12 cellular contexts compared by ENCODE assay signal in genomic region chr5:146345578-146346366, GRCh38. TPM values are rescaled to one million over a fixed set of nuclear protein-coding genes. Genes with fewer than 3 reads are reported as not detected.
DNase-seq lines count a peak whose midpoint lies in the region; ATAC-seq and TF ChIP-seq lines count a peak whose summit lies in the region.
"Had no signal": no experiment of that assay in that cellular context is flagged by ENCODE, and none has a peak within 500 bp of the region (broad histone marks: within the 10 kb centered on the region; RNA-seq: fewer than 3 reads in every experiment).

No MANE protein-coding gene starts in this region.

- TF ChIP-seq CTCF in WTC11 (IDR thresholded peaks at IDR 0.05): no peak
- no peak for TF ChIP-seq CTCF in sigmoid colon (IDR thresholded peaks at IDR 0.05)
- TF ChIP-seq CTCF in prostate gland (IDR thresholded peaks at IDR 0.05): no peak

- CTCF ChIA-PET in WTC11 (lab: Charles Lee): interaction anchor here (1.0 to 2.0 kb wide), 3 partner anchors 45 to 101 kb away, joined by 4 to 6 read pairs (median 6); no protein-coding TSS in a partner anchor

- H3K9me3 ChIP-seq in sigmoid colon (no peaks in the 10 kb centered on the region), prostate gland (no peaks in the 10 kb centered on the region)

- POLR2A ChIA-PET in WTC11 (lab: Charles Lee): interaction anchor here (0.5 kb wide), 1 partner anchor 200 kb away, joined by 3 read pairs; no protein-coding TSS in a partner anchor

- H3K4me3 ChIP-seq in sigmoid colon (no peak overlapping the region), prostate gland (no peak overlapping the region)

- TF ChIP-seq EP300 in sigmoid colon (IDR thresholded peaks at IDR 0.05): no peak

- intact Hi-C loops in sigmoid colon (cut with DNase I) (no loop called here), prostate gland (cut with DNase I) (no loop called here)

- DNase-seq in NCI-H82 (lab: John Stamatoyannopoulos, UW): peak; percentile 20
- no peak for DNase-seq in NCI-H82 treated with DMSO at 0.1 percent for 48 hours (lab: John Stamatoyannopoulos, UW; ENCODE audit: unreplicated experiment)
- peak; percentile 68 for DNase-seq in WTC11 (ENCODE audit: low spot score)
- peak; percentile 52 for DNase-seq in iPS-NIHi11 (ENCODE audit: low spot score)
- no peak for DNase-seq in stimulated activated effector memory CD8-positive, alpha-beta T cell treated with anti-CD3 and anti-CD28 coated beads, Interleukin-12 subunit alpha, Interleukin-12 subunit beta, amount 100 ng/mL, for 72 hours (ENCODE audit: low spot score in 2 of 2)
- no peak for DNase-seq in sigmoid colon
- no peak for DNase-seq in pons (ENCODE audit: low spot score)
- DNase-seq in prostate gland (ENCODE audit: low spot score): no peak
- DNase-seq: GDM1, left cardiac atrium, SW 1271 had no signal

- H3K4me1 ChIP-seq in sigmoid colon (peaks cover 0 to 20% (median 12%) of the 10 kb centered on the region in 4 donors), prostate gland (replicated peaks) (no peaks in the 10 kb centered on the region)

- peak; percentile 34 for ATAC-seq in WTC11
- no peak for ATAC-seq in stimulated activated effector memory CD8-positive, alpha-beta T cell treated with anti-CD3 and anti-CD28 coated beads, Interleukin-12 subunit alpha, Interleukin-12 subunit beta, amount 100 ng/mL, for 72 hours

- peak overlapping the region; percentile 72 for H3K4me3 Mint-ChIP-seq in WTC11
- H3K4me3 Mint-ChIP-seq in stimulated activated effector memory CD8-positive, alpha-beta T cell treated with anti-CD3 and anti-CD28 coated beads, Interleukin-12 subunit alpha, Interleukin-12 subunit beta, amount 100 ng/mL, for 72 hours: peak overlapping the region; percentile 45

- no peaks in the 10 kb centered on the region for H3K9me3 Mint-ChIP-seq in WTC11
- H3K9me3 Mint-ChIP-seq in stimulated activated effector memory CD8-positive, alpha-beta T cell treated with anti-CD3 and anti-CD28 coated beads, Interleukin-12 subunit alpha, Interleukin-12 subunit beta, amount 100 ng/mL, for 72 hours: no peaks in the 10 kb centered on the region

- H3K36me3 Mint-ChIP-seq in WTC11: no peaks in the 10 kb centered on the region; the same call in 1 of the 2 replicates
- no peaks in the 10 kb centered on the region for H3K36me3 Mint-ChIP-seq in stimulated activated effector memory CD8-positive, alpha-beta T cell treated with anti-CD3 and anti-CD28 coated beads, Interleukin-12 subunit alpha, Interleukin-12 subunit beta, amount 100 ng/mL, for 72 hours

- H3K4me1 Mint-ChIP-seq in WTC11: peaks cover 35% of the 10 kb centered on the region
- peaks cover 24% of the 10 kb centered on the region for H3K4me1 Mint-ChIP-seq in stimulated activated effector memory CD8-positive, alpha-beta T cell treated with anti-CD3 and anti-CD28 coated beads, Interleukin-12 subunit alpha, Interleukin-12 subunit beta, amount 100 ng/mL, for 72 hours

- no peak overlapping the region for H3K27ac Mint-ChIP-seq in WTC11
- no peak overlapping the region for H3K27ac Mint-ChIP-seq in stimulated activated effector memory CD8-positive, alpha-beta T cell treated with anti-CD3 and anti-CD28 coated beads, Interleukin-12 subunit alpha, Interleukin-12 subunit beta, amount 100 ng/mL, for 72 hours

- H3K27me3 ChIP-seq in sigmoid colon (peaks cover 42 to 76% (median 55%) of the 10 kb centered on the region in 3 donors), prostate gland (replicated peaks; ENCODE audit: insufficient read depth) (peaks cover 39% of the 10 kb centered on the region)

- WGBS in sigmoid colon, 2 donors: 2 to 9% methylated on average over 76 of the region's 76 CpGs
- 1% methylated on average over 76 of the region's 76 CpGs for WGBS in prostate gland

- H3K27me3 Mint-ChIP-seq in WTC11 (ENCODE audit: low read depth): peaks cover 99% of the 10 kb centered on the region

- H3K36me3 ChIP-seq in sigmoid colon: no peaks in the 10 kb centered on the region
- H3K36me3 ChIP-seq in prostate gland: no peaks in the 10 kb centered on the region

- H3K27ac ChIP-seq in sigmoid colon (no peak overlapping the region), prostate gland (no peak overlapping the region)

- no peak for TF ChIP-seq POLR2A in sigmoid colon (IDR thresholded peaks at IDR 0.05)
- no peak for TF ChIP-seq POLR2A in prostate gland (IDR thresholded peaks at IDR 0.05)

TF ChIP-seq in WTC11, 78 proteins besides CTCF, POLR2A, EP300 and RAD21 (continues in another document):
- TF ChIP-seq ZNF317 (CRISPR knock-in tag; IDR thresholded peaks at IDR 0.05; ENCODE audit: borderline replicate concordance, low read depth): no peak
- TF ChIP-seq ARID4B (CRISPR knock-in tag; IDR thresholded peaks at IDR 0.05; ENCODE audit: borderline replicate concordance): peak; percentile 27; the same call in 1 of the 2 replicates
- TF ChIP-seq GRHL2 (CRISPR knock-in tag; IDR thresholded peaks at IDR 0.05; ENCODE audit: insufficient replicate concordance, severe bottlenecking): no peak
- TF ChIP-seq E2F5 (CRISPR knock-in tag; IDR thresholded peaks at IDR 0.05): peak; percentile 59; the same call in 1 of the 2 replicates
- no peak for TF ChIP-seq E2F1 (CRISPR knock-in tag; IDR thresholded peaks at IDR 0.05)
- TF ChIP-seq FOXP4 (CRISPR knock-in tag; IDR thresholded peaks at IDR 0.05): 0 out of 2 replicates have a peak, but pooled peaks have one; percentile 7
- no peak for TF ChIP-seq PRRX2 (CRISPR knock-in tag; IDR thresholded peaks at IDR 0.05)
- TF ChIP-seq FOXP1 (CRISPR knock-in tag; IDR thresholded peaks at IDR 0.05; ENCODE audit: borderline replicate concordance): peak; percentile 31; the same call in 1 of the 2 replicates

RNA-seq across cellular contexts. Expression of gene POU4F3, which starts 7.1 kb away (rescaled TPM):
- total RNA-seq in WTC11 (2021) (not detected in 3 replicates), sigmoid colon (under 1 TPM in 2 of 4 donors, not detected in 2; under 0.01 to 0.83 TPM), prostate gland (not detected)
- polyA plus RNA-seq in sigmoid colon: under 1 TPM in 1 of 3 donors, not detected in 2; 0.06 TPM
- total RNA-seq: H4 had no signal

Comparison
In these comparisons a context has a peak if more than half of its experiments do, and no peak if none do; other contexts are left out.
1. DNase-seq: peak in NCI-H82 (single experiment), WTC11 (single experiment) and iPS-NIHi11 (single experiment); none in NCI-H82 treated with DMSO at 0.1 percent for 48 hours (single experiment), stimulated activated effector memory CD8-positive, alpha-beta T cell treated with anti-CD3 and anti-CD28 coated beads, Interleukin-12 subunit alpha, Interleukin-12 subunit beta, amount 100 ng/mL, for 72 hours (0 of 2), sigmoid colon (single experiment), pons (single experiment) and prostate gland (single experiment).